Comparison of ENCODE assay signal across 31 cellular contexts in genomic region chr4:183996868-183997267, GRCh38.
A peak's percentile ranks its signal among the peaks of the same experiment; 100 is the strongest.
DNase-seq lines count a peak whose midpoint lies in the region; TF ChIP-seq lines count a peak whose summit lies in the region.
"Had no signal": no experiment of that assay in that cellular context is flagged by ENCODE, and none has a peak within 500 bp of the region (broad histone marks: within the 10 kb centered on the region; RNA-seq: fewer than 3 reads in every experiment).

No MANE protein-coding gene starts in this region.

- H3K36me3 ChIP-seq in brain microvascular endothelial cell (replicated peaks): no peaks in the 10 kb centered on the region
- H3K36me3 ChIP-seq in neuronal stem cell (replicated peaks in 1 of 2; ENCODE audit: control insufficient read depth in 2 of 2, insufficient read depth in 2 of 2, low read length in 2 of 2): peaks cover 4 to 16% of the 10 kb centered on the region in 2 donors
- H3K36me3 ChIP-seq: breast epithelium, ovary, SJCRH30, uterus had no signal

- no peak for TF ChIP-seq CTCF in brain microvascular endothelial cell (IDR thresholded peaks at IDR 0.05; ENCODE audit: low read depth, low read length, missing control alignments)

- H3K9me3 ChIP-seq in neuronal stem cell (replicated peaks in 1 of 2; ENCODE audit: control insufficient read depth in 2 of 2, insufficient read depth in 1 of 2, low read depth in 1 of 2, low read length in 2 of 2): no peaks in the 10 kb centered on the region
- H3K9me3 ChIP-seq: breast epithelium, ovary, SJCRH30, uterus had no signal

- H3K4me3 ChIP-seq in brain microvascular endothelial cell (ENCODE audit: low read depth, low read length) (no peak overlapping the region), neuronal stem cell (ENCODE audit: low read length in 2 of 2) (no peak overlapping the region)
- H3K4me3 ChIP-seq: breast epithelium, ovary, SJCRH30, uterus had no signal

- no peak overlapping the region for H3K23ac ChIP-seq in neuronal stem cell (ENCODE audit: low read depth, low read length, poor library complexity)

- H3K27me3 ChIP-seq in brain microvascular endothelial cell (replicated peaks): no peaks in the 10 kb centered on the region
- H3K27me3 ChIP-seq in neuronal stem cell (ENCODE audit: control insufficient read depth in 3 of 3, insufficient read depth in 3 of 3, low read depth in 1 of 3, low read length in 3 of 3): no peaks in the 10 kb centered on the region
- H3K27me3 ChIP-seq: breast epithelium, ovary, SJCRH30, uterus had no signal

- H2AFZ ChIP-seq in neuronal stem cell (ENCODE audit: low read length): no peak overlapping the region

- H2BK15ac ChIP-seq in neuronal stem cell (ENCODE audit: low read length): no peak overlapping the region

- peak; percentile 57 for DNase-seq in AG08396 (ENCODE audit: low spot score)
- peak; percentile 45 for DNase-seq in HS-5 (ENCODE audit: low read depth)
- peak; percentile 81 for DNase-seq in brain microvascular endothelial cell
- peak; percentile 74 for DNase-seq in iris pigment epithelial cell (ENCODE audit: low read depth)
- DNase-seq in neuronal stem cell (ENCODE audit: low spot score): no peak
- no peak for DNase-seq in NCI-H2171 (lab: John Stamatoyannopoulos, UW)
- DNase-seq in AML-193 (lab: John Stamatoyannopoulos, UW): no peak
- DNase-seq in HuH-7 (ENCODE audit: low spot score): no peak
- DNase-seq: ACHN; activated CD4-positive, alpha-beta T cell treated with anti-CD3 and anti-CD28 coated beads for 1 hour; activated CD8-positive, alpha-beta T cell treated with anti-CD3 and anti-CD28 coated beads, Interleukin-2, amount 10 ng/mL, durations not matched to agents 7 days and 5 days; activated gamma-delta T cell; activated naive CD8-positive, alpha-beta T cell treated with anti-CD3 and anti-CD28 coated beads, Interleukin-2, amount 50 U/mL, for 24 hours; activated T-cell treated with anti-CD3 and anti-CD28 coated beads, Interleukin-2, amount 50 U/mL, for 1 hour; cortex of kidney; endodermal cell; head of caudate nucleus; left cardiac atrium; mesendoderm; naive thymus-derived CD8-positive, alpha-beta T cell; NCI-H1417; NCI-H510A treated with DMSO at 0.1 percent for 48 hours; ovary; right cardiac atrium; SJCRH30; stimulated activated CD4-positive, alpha-beta T cell treated with anti-CD3 and anti-CD28 coated beads, Interleukin-12 subunit alpha, Interleukin-12 subunit beta, amount 100 ng/mL, for 4 hours; stimulated activated CD4-positive, alpha-beta T cell treated with anti-CD3 and anti-CD28 coated beads, Interleukin-4, amount 100 ng/mL, for 24 hours; stimulated activated naive B cell treated with anti-CD40 and anti-IgM and Interleukin-4, amounts not matched to agents 10 μg/mL and 1 μg/mL and 100 μg/mL, for 72 hours; T-helper 1 cell; uterus had no signal

- no peak overlapping the region for H3K4ac ChIP-seq in neuronal stem cell (ENCODE audit: low read length)

- H3K18ac ChIP-seq in neuronal stem cell (ENCODE audit: low read length): no peak overlapping the region

- WGBS in neuronal stem cell (ENCODE audit: extremely low coverage in 2 of 2, insufficient read length in 2 of 2, insufficient replicate concordance in 1 of 2), 2 donors: no CpG with 5 or more reads among the region's 4 CpGs

- in situ Hi-C loops in brain microvascular endothelial cell (cut with HindIII; ENCODE audit: low pct_ligation_motif_present, low sequenced_read_pairs): no loop called here

- no peak overlapping the region for H2AK5ac ChIP-seq in neuronal stem cell (ENCODE audit: low read depth, low read length)

- no peak overlapping the region for H3K4me2 ChIP-seq in neuronal stem cell (ENCODE audit: insufficient read depth, low read length, poor library complexity, severe bottlenecking)

- no peaks in the 10 kb centered on the region for H3K79me1 ChIP-seq in neuronal stem cell (ENCODE audit: low read depth, low read length)

- no peak overlapping the region for H2BK12ac ChIP-seq in neuronal stem cell (ENCODE audit: low read length)

- no peaks in the 10 kb centered on the region for H3K4me1 ChIP-seq in neuronal stem cell (ENCODE audit: control insufficient read depth in 2 of 2, insufficient read depth in 1 of 2, low read depth in 1 of 2, low read length in 2 of 2)
- H3K4me1 ChIP-seq: breast epithelium, SJCRH30, uterus had no signal

- H3K14ac ChIP-seq in neuronal stem cell (ENCODE audit: low read length): no peak overlapping the region

- H2BK5ac ChIP-seq in neuronal stem cell (ENCODE audit: low read length): no peak overlapping the region

- H3K9ac ChIP-seq in neuronal stem cell (ENCODE audit: low read depth, low read length, poor library complexity): no peak overlapping the region

- no peak overlapping the region for H4K8ac ChIP-seq in neuronal stem cell (ENCODE audit: low read depth, low read length)

- H2BK120ac ChIP-seq in neuronal stem cell (ENCODE audit: low read depth, low read length): no peak overlapping the region

- H4K91ac ChIP-seq in neuronal stem cell (ENCODE audit: low read depth, low read length, poor library complexity): no peak overlapping the region

- H3K27ac ChIP-seq in brain microvascular endothelial cell (peak overlapping the region; percentile 30), neuronal stem cell (replicated peaks; ENCODE audit: low read length) (no peak overlapping the region)
- H3K27ac ChIP-seq: breast epithelium, ovary, SJCRH30, uterus had no signal

Comparison
In these comparisons a context has a peak if more than half of its experiments do, and no peak if none do; other contexts are left out.
1. DNase-seq: peak in AG08396 (single experiment), HS-5 (single experiment), brain microvascular endothelial cell (single experiment) and iris pigment epithelial cell (single experiment); none in neuronal stem cell (single experiment), NCI-H2171 (single experiment), AML-193 (0 of 2) and HuH-7 (single experiment).